Comparison of ENCODE assay signal across 11 cellular contexts in the genomic region with DNA sequence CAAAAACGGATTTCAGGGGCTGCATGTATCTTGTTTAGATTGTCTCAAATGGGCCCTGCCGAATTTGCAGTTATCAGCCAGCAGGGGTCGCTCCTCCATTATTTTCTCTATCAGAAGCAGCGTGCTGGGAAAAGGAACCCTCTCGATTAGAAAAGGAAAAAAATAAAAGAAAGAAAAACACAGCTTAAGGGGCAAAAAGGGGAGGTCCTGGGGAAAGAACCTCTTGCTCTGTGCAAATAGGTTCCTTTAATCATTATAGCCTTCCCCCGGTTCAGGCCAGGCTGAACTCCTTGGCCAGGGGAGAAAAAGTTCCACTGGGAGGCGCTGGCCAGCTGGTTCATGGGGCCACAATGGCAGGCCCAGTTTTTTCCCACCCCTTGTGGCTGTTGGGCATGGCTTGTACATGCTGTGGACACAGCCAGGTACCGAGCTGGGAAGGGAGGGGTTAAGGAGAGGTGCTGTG. TPM values are rescaled to one million over a fixed set of nuclear protein-coding genes. Genes with fewer than 3 reads are reported as not detected.
A peak's percentile ranks its signal among the peaks of the same experiment; 100 is the strongest.
DNase-seq lines count a peak whose midpoint lies in the region; ATAC-seq and TF ChIP-seq lines count a peak whose summit lies in the region.
"Had no signal": no experiment of that assay in that cellular context is flagged by ENCODE, and none has a peak within 500 bp of the region (broad histone marks: within the 10 kb centered on the region; RNA-seq: fewer than 3 reads in every experiment).

No MANE protein-coding gene starts in this region.

- intact Hi-C loops in OCI-LY7 (cut with micrococcal nuclease; ENCODE audit: unreplicated experiment) (no loop called here), Right ventricle myocardium inferior (cut with DNase I) (no loop called here)

- H4K20me1 ChIP-seq in OCI-LY7 (ENCODE audit: insufficient read depth, low read length) = no peaks in the 10 kb centered on the region

- no peak overlapping the region for H2AFZ ChIP-seq in OCI-LY7 (ENCODE audit: low read length)

- H3K27ac ChIP-seq in OCI-LY7 (ENCODE audit: low read depth, low read length, poor library complexity, severe bottlenecking) = no peak overlapping the region
- H3K27ac ChIP-seq in caudate nucleus (ENCODE audit: low read depth, low read length) = no peak overlapping the region

- no peak overlapping the region for H3K4me2 ChIP-seq in OCI-LY7 (ENCODE audit: low read length)

- H3K9me2 ChIP-seq in OCI-LY7 (ENCODE audit: insufficient read depth, low read length) = no peaks in the 10 kb centered on the region

- BruUV-seq in OCI-LY7 (replicated peaks; lab: Mats Ljungman, UMichigan) = no TSS peak

- ATAC-seq in GM19395 (IDR thresholded peaks at IDR 0.05; ENCODE audit: unreplicated experiment) (no peak), Right ventricle myocardium inferior (no peak)
- ATAC-seq: stimulated activated memory B cell treated with anti-CD40 and anti-IgM and Interleukin-4, amounts not matched to agents 10 μg/mL and 1 μg/mL and 100 μg/mL, for 72 hours had no signal

- CTCF ChIA-PET in OCI-LY7 (lab: Charles Lee; ENCODE audit: unreplicated experiment) = no interaction called here

- in situ Hi-C loops in GM13977 (cut with MboI; ENCODE audit: low pct_unique_long_range_greater_than_20kb, low sequenced_read_pairs, unreplicated experiment) = no loop called here

- no peaks in the 10 kb centered on the region for H3K36me3 ChIP-seq in OCI-LY7 (ENCODE audit: insufficient read depth, low read length)

- H3K4me1 ChIP-seq in OCI-LY7 (ENCODE audit: insufficient read depth, low read length, poor library complexity, severe bottlenecking) = no peaks in the 10 kb centered on the region

- H3K4me3 ChIP-seq in AG09309 (ENCODE audit: control insufficient read depth, low read depth, low read length) = no peak overlapping the region
- H3K4me3 ChIP-seq in OCI-LY7 (ENCODE audit: low read depth, low read length, poor library complexity, severe bottlenecking) = no peak overlapping the region
- no peak overlapping the region for H3K4me3 ChIP-seq in fibroblast of villous mesenchyme (ENCODE audit: low read depth, low read length)

- TF ChIP-seq CTCF in AG09309 (IDR thresholded peaks at IDR 0.05; ENCODE audit: control insufficient read depth, insufficient read depth, low read depth, low read length, missing control alignments) (peak; percentile 50), GM13977 (IDR thresholded peaks at IDR 0.05; ENCODE audit: extremely low read depth, insufficient read depth, missing control alignments) (peak; percentile 35), OCI-LY7 (conservative IDR thresholded peaks at IDR 0.05; ENCODE audit: low read length) (peak; percentile 81), fibroblast of villous mesenchyme (IDR thresholded peaks at IDR 0.05; ENCODE audit: insufficient read depth, low read depth, low read length) (peak; percentile 54)

- no peaks in the 10 kb centered on the region for H3K9me3 ChIP-seq in OCI-LY7 (ENCODE audit: low read length)

- DNase-seq in AG09309 (ENCODE audit: low read depth) (no peak), GM13977 (ENCODE audit: low spot score) (no peak), OCI-LY7 (ENCODE audit: low spot score) (peak; percentile 11), fibroblast of villous mesenchyme (ENCODE audit: low read depth) (peak; percentile 20), caudate nucleus (lab: John Stamatoyannopoulos, UW) (no peak), Right ventricle myocardium inferior (ENCODE audit: missing footprints) (no peak)
- no peak for DNase-seq in central memory CD4-positive, alpha-beta T cell
- DNase-seq: activated B cell treated with CpG ODN at 0.5 μM for 24 hours had no signal

- POLR2A ChIA-PET in OCI-LY7 (lab: Charles Lee) = interaction anchor here (0.5 kb wide), 1 partner anchor 479 kb away, joined by 3 read pairs; no protein-coding TSS in a partner anchor

- H3K79me2 ChIP-seq in OCI-LY7 (ENCODE audit: insufficient read depth, low read depth, low read length) = no peaks in the 10 kb centered on the region

RNA-seq across cellular contexts. Expression of a gene that starts 25.0 kb away (rescaled TPM):
- total RNA-seq in OCI-LY7 (2014; rRNA removed; shearing (Covaris generic)) = 4.7 and 5.4 TPM in 2 replicates
- not detected in 2 replicates for total RNA-seq in OCI-LY7 (2022)
- 0.43 TPM in 1 of 2 replicates, not detected in the other for total RNA-seq in fibroblast of villous mesenchyme
- not detected for total RNA-seq in Right ventricle myocardium inferior
- total RNA-seq: activated B cell treated with CpG ODN at 0.5 μM for 24 hours, dermis microvascular lymphatic vessel endothelial cell had no signal

RNA-seq across cellular contexts. Expression of a gene that starts 27.8 kb away (rescaled TPM):
- total RNA-seq in OCI-LY7 (2014; rRNA removed; shearing (Covaris generic)) = not detected in 2 replicates
- total RNA-seq in OCI-LY7 (2022) = not detected in 2 replicates
- total RNA-seq in fibroblast of villous mesenchyme = not detected in 2 replicates
- total RNA-seq in Right ventricle myocardium inferior = not detected
- total RNA-seq: activated B cell treated with CpG ODN at 0.5 μM for 24 hours, dermis microvascular lymphatic vessel endothelial cell had no signal

Comparison
In these comparisons a context has a peak if more than half of its experiments do, and no peak if none do; other contexts are left out.
1. DNase-seq: peak in OCI-LY7 (single experiment) and fibroblast of villous mesenchyme (single experiment); none in AG09309 (single experiment), GM13977 (single experiment), central memory CD4-positive, alpha-beta T cell (single experiment), caudate nucleus (0 of 61) and Right ventricle myocardium inferior (single experiment).
2. Peak in every context shown above with its lines, with median percentiles within 50 percentile points of each other: CTCF ChIP-seq.